11 cellular contexts compared by ENCODE assay signal in genomic region chr4:77154761-77155499, GRCh38. TPM values are rescaled to one million over a fixed set of nuclear protein-coding genes. Genes with fewer than 3 reads are reported as not detected.
DNase-seq lines count a peak whose midpoint lies in the region; ATAC-seq and TF ChIP-seq lines count a peak whose summit lies in the region.
"Had no signal": no experiment of that assay in that cellular context is flagged by ENCODE, and none has a peak within 500 bp of the region (broad histone marks: within the 10 kb centered on the region; RNA-seq: fewer than 3 reads in every experiment).

No MANE protein-coding gene starts in this region.

- DNase-seq in CD4-positive, CD25-positive, alpha-beta regulatory T cell, result peak in 1 of 3 donors; percentile 44
- DNase-seq in activated effector memory CD4-positive, alpha-beta T cell treated with anti-CD3 and anti-CD28 coated beads, Interleukin-2, amount 50 U/mL, for 16 hours, result no peak
- DNase-seq in HuH-7.5 (ENCODE audit: low spot score) (no peak), NCI-H1930 (lab: John Stamatoyannopoulos, UW) (no peak)
- DNase-seq: activated T-cell treated with anti-CD3 and anti-CD28 coated beads for 4 hours, NCI-H446 treated with DMSO at 0.1 percent for 48 hours, right cardiac atrium had no signal

- peaks cover 0 to 2% (median 0%) of the 10 kb centered on the region in 7 donors for H3K9me3 Mint-ChIP-seq in CD4-positive, CD25-positive, alpha-beta regulatory T cell
- H3K9me3 Mint-ChIP-seq in nephron, result no peaks in the 10 kb centered on the region

- ATAC-seq in CD4-positive, CD25-positive, alpha-beta regulatory T cell (ENCODE audit: low read depth in 2 of 2), result no peak
- no peak for ATAC-seq in HG03280 (IDR thresholded peaks at IDR 0.05; ENCODE audit: unreplicated experiment)
- ATAC-seq: right cardiac atrium had no signal

- no peaks in the 10 kb centered on the region for H3K27me3 ChIP-seq in CD4-positive, CD25-positive, alpha-beta regulatory T cell (ENCODE audit: control insufficient read depth, insufficient read depth, low read length)
- H3K27me3 ChIP-seq in HUES48 (ENCODE audit: control insufficient read depth, insufficient read depth, low read length), result no peaks in the 10 kb centered on the region

- H3K27ac ChIP-seq in CD4-positive, CD25-positive, alpha-beta regulatory T cell (ENCODE audit: insufficient read depth, low read length, poor library complexity, severe bottlenecking), result peak overlapping the region; percentile 89
- H3K27ac ChIP-seq in HUES48 (ENCODE audit: low read depth, low read length) (no peak overlapping the region), angular gyrus (ENCODE audit: low read depth, low read length) (peak overlapping the region; percentile 52)

- peak overlapping the region; percentile 78 to 99 (median 96) for H3K4me3 Mint-ChIP-seq in CD4-positive, CD25-positive, alpha-beta regulatory T cell
- H3K4me3 Mint-ChIP-seq in nephron, result peak overlapping the region; percentile 33 to 98 (median 95)

- peak overlapping the region; percentile 91 to 99 (median 98) for H3K27ac Mint-ChIP-seq in CD4-positive, CD25-positive, alpha-beta regulatory T cell
- H3K27ac Mint-ChIP-seq in nephron, result peak overlapping the region; percentile 97 to 100 (median 100)

- H3K4me1 ChIP-seq in CD4-positive, CD25-positive, alpha-beta regulatory T cell (ENCODE audit: control insufficient read depth, insufficient read depth, low read length, poor library complexity, severe bottlenecking), result peaks cover 64% of the 10 kb centered on the region
- peaks cover 19% of the 10 kb centered on the region for H3K4me1 ChIP-seq in HUES48 (ENCODE audit: control insufficient read depth, insufficient read depth, low read length)

- H3K9ac ChIP-seq in HUES48 (ENCODE audit: low read depth, low read length), result no peak overlapping the region

- H3K9me3 ChIP-seq in CD4-positive, CD25-positive, alpha-beta regulatory T cell (ENCODE audit: control insufficient read depth in 2 of 2, low read length in 2 of 2), result no peaks in the 10 kb centered on the region
- no peaks in the 10 kb centered on the region for H3K9me3 ChIP-seq in HUES48 (ENCODE audit: control insufficient read depth, insufficient read depth, low read length)

- H3K36me3 ChIP-seq in CD4-positive, CD25-positive, alpha-beta regulatory T cell (ENCODE audit: control insufficient read depth, insufficient read depth, low read length), result peaks cover 11% of the 10 kb centered on the region
- peaks cover 11% of the 10 kb centered on the region for H3K36me3 ChIP-seq in HUES48 (ENCODE audit: control insufficient read depth, insufficient read depth, low read length)

- TF ChIP-seq CTCF in nephron (IDR thresholded peaks at IDR 0.05; ENCODE audit: unreplicated experiment in 3 of 3), result no peak

- peaks cover 4% of the 10 kb centered on the region for H3K36me3 Mint-ChIP-seq in CD4-positive, CD25-positive, alpha-beta regulatory T cell
- H3K36me3 Mint-ChIP-seq in nephron (ENCODE audit: low read depth), result peaks cover 13% of the 10 kb centered on the region

- H3K27me3 Mint-ChIP-seq in CD4-positive, CD25-positive, alpha-beta regulatory T cell, result peaks cover 6% of the 10 kb centered on the region
- H3K27me3 Mint-ChIP-seq in nephron (ENCODE audit: low read depth), result no peaks in the 10 kb centered on the region

- H3K4me1 Mint-ChIP-seq in CD4-positive, CD25-positive, alpha-beta regulatory T cell, result peaks cover 28 to 77% (median 59%) of the 10 kb centered on the region in 4 donors
- H3K4me1 Mint-ChIP-seq in nephron, result peaks cover 32% of the 10 kb centered on the region

- peak overlapping the region; percentile 82 for H3K4me3 ChIP-seq in CD4-positive, CD25-positive, alpha-beta regulatory T cell (ENCODE audit: low read depth, low read length)
- peak overlapping the region; percentile 82; the same call in 1 of the 2 replicates for H3K4me3 ChIP-seq in HUES48 (ENCODE audit: low read depth, low read length)

RNA-seq across cellular contexts. Expression of gene CCNG2, which starts 2.1 kb away (rescaled TPM):
- 80.6 TPM for total RNA-seq in CD4-positive, CD25-positive, alpha-beta regulatory T cell
- 10 to 100 TPM; 35.0 to 45.0 (median 38.7) TPM for polyA plus RNA-seq in CD4-positive, CD25-positive, alpha-beta regulatory T cell
